In the genomic region with DNA sequence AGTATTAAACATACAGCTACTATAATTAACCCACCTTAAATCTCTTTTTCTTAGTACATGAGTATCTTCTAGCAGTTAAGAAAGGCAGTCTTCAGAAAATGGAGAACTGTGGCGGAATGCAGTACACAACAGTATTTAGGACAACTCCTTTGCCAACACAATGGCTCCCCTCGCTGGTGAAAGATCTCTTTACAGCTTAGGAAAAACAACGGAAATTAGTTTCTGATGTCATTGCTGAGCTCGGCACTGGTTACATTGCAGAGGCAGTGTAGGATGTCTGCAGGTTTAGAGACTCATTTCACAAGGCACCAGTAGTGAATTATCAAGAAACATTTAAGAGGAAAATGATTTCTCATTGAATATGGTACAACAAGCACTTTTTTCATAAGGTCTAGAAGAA, we compare ENCODE assay signal across 8 cellular contexts. TPM values are rescaled to one million over a fixed set of nuclear protein-coding genes. Genes with fewer than 3 reads are reported as not detected.
DNase-seq lines count a peak whose midpoint lies in the region; ATAC-seq and TF ChIP-seq lines count a peak whose summit lies in the region.

No MANE protein-coding gene starts in this region.

- peaks cover 6% of the 10 kb centered on the region for H3K79me1 ChIP-seq in mesendoderm (ENCODE audit: low read length)

- H3K4me3 Mint-ChIP-seq in CD14-positive monocyte (no peak overlapping the region), chondrocyte (ENCODE audit: unreplicated experiment) (no peak overlapping the region)

- no peak overlapping the region for H4K5ac ChIP-seq in mesendoderm (ENCODE audit: low read length)

- H4K8ac ChIP-seq in mesendoderm (ENCODE audit: low read depth, low read length), result no peak overlapping the region

- H3K27me3 ChIP-seq in Peyer's patch, result no peaks in the 10 kb centered on the region
- no peaks in the 10 kb centered on the region for H3K27me3 ChIP-seq in mesendoderm (ENCODE audit: insufficient read depth, low read length, poor library complexity)

- H2AK5ac ChIP-seq in mesendoderm (ENCODE audit: low read length), result no peak overlapping the region

- no peak overlapping the region for H3K23ac ChIP-seq in mesendoderm (ENCODE audit: low read length)

- H3K4ac ChIP-seq in mesendoderm (ENCODE audit: low read depth, low read length), result no peak overlapping the region

- DNase-seq in CD14-positive monocyte (ENCODE audit: low spot score) (no peak), Peyer's patch (no peak), chondrocyte (ENCODE audit: low spot score) (no peak), mesendoderm (peak; percentile 89), left colon (no peak)

- no peak overlapping the region for H3K9ac ChIP-seq in mesendoderm (ENCODE audit: low read length)

- no peak overlapping the region for H2BK15ac ChIP-seq in mesendoderm (replicated peaks; ENCODE audit: low read depth)

- H3K9me3 Mint-ChIP-seq in CD14-positive monocyte (no peaks in the 10 kb centered on the region), chondrocyte (ENCODE audit: low read depth) (no peaks in the 10 kb centered on the region)

- H3K4me3 ChIP-seq in Peyer's patch (no peak overlapping the region), mesendoderm (ENCODE audit: low read length) (no peak overlapping the region)

- no peak overlapping the region for H2BK5ac ChIP-seq in mesendoderm (ENCODE audit: low read length)

- no CpG with 5 or more reads among the region's 4 CpGs for WGBS in mesendoderm (ENCODE audit: extremely low coverage, insufficient coverage, low lambda C conversion rate)

- intact Hi-C loops in CD14-positive monocyte (cut with micrococcal nuclease), result no loop called here
- intact Hi-C loops in left colon (cut with DNase I, micrococcal nuclease), result no loop called here

- no peaks in the 10 kb centered on the region for H3K9me3 ChIP-seq in Peyer's patch

- no peak for TF ChIP-seq POLR2A in Peyer's patch (IDR thresholded peaks at IDR 0.05)

- H3K4me1 ChIP-seq in Peyer's patch (no peaks in the 10 kb centered on the region), mesendoderm (ENCODE audit: control insufficient read depth, low read depth, low read length) (no peaks in the 10 kb centered on the region)

- H3K4me1 Mint-ChIP-seq in CD14-positive monocyte, result peaks cover 3% of the 10 kb centered on the region
- H3K4me1 Mint-ChIP-seq in chondrocyte (ENCODE audit: low read depth), result no peaks in the 10 kb centered on the region

- peak; percentile 52 for ATAC-seq in GM18508 (IDR thresholded peaks at IDR 0.05; ENCODE audit: insufficient read depth, unreplicated experiment)
- ATAC-seq in HG02571 (IDR thresholded peaks at IDR 0.05; ENCODE audit: unreplicated experiment), result no peak
- ATAC-seq in HG03521 (IDR thresholded peaks at IDR 0.05; ENCODE audit: unreplicated experiment), result no peak
- no peak for ATAC-seq in left colon

- peak; percentile 22 for TF ChIP-seq CTCF in CD14-positive monocyte (IDR thresholded peaks at IDR 0.05)
- peak in 4 of 6 experiments; percentile 20 to 28 (median 21) for TF ChIP-seq CTCF in Peyer's patch (IDR thresholded peaks at IDR 0.05)
- TF ChIP-seq CTCF in chondrocyte (IDR thresholded peaks at IDR 0.05), result peak; percentile 74

- H3K27me3 Mint-ChIP-seq in CD14-positive monocyte (ENCODE audit: low read depth in 3 of 3) (peaks cover 0 to 1% (median 0%) of the 10 kb centered on the region in 3 donors), chondrocyte (ENCODE audit: low read depth) (no peaks in the 10 kb centered on the region)

- no peak overlapping the region for H3K27ac Mint-ChIP-seq in CD14-positive monocyte
- no peak overlapping the region for H3K27ac Mint-ChIP-seq in chondrocyte (ENCODE audit: unreplicated experiment)

- no peak overlapping the region for H3K56ac ChIP-seq in mesendoderm (ENCODE audit: low read length)

- no peak overlapping the region for H3K18ac ChIP-seq in mesendoderm (ENCODE audit: low read length)

- H3K36me3 ChIP-seq in Peyer's patch (peaks cover 0 to 58% (median 3%) of the 10 kb centered on the region in 3 donors), mesendoderm (ENCODE audit: control insufficient read depth, insufficient read depth, low read length) (peaks cover 14% of the 10 kb centered on the region)

- no peak overlapping the region for H3K4me2 ChIP-seq in mesendoderm (ENCODE audit: low read length)

- H3K36me3 Mint-ChIP-seq in CD14-positive monocyte (peaks cover 66 to 83% of the 10 kb centered on the region in 2 donors), chondrocyte (ENCODE audit: low read depth) (peaks cover 26% of the 10 kb centered on the region)

- H3K79me2 ChIP-seq in mesendoderm (ENCODE audit: control insufficient read depth, insufficient read depth, low read length), result no peaks in the 10 kb centered on the region

- H3K27ac ChIP-seq in Peyer's patch, result no peak overlapping the region
- no peak overlapping the region for H3K27ac ChIP-seq in mesendoderm (ENCODE audit: low read depth, low read length)

- H2BK120ac ChIP-seq in mesendoderm (ENCODE audit: low read depth, low read length), result no peak overlapping the region

RNA-seq across cellular contexts. Expression of a gene that starts 43.4 kb away (rescaled TPM):
- polyA plus RNA-seq in CD14-positive monocyte, result 10 to 100 TPM; 78.2 to 94.1 TPM
- 10 to 100 TPM; 23.9 to 53.8 (median 30.6) TPM for total RNA-seq in Peyer's patch
- total RNA-seq in chondrocyte, result 57.5 to 75.0 TPM (median 60.5 TPM) in 3 replicates
- polyA plus RNA-seq in mesendoderm (2013, experiment 1 of 2), result 226 TPM
- 225 TPM for polyA plus RNA-seq in mesendoderm (2013, experiment 2 of 2)
- 10 to 100 TPM; 51.1 to 54.6 TPM for total RNA-seq in left colon

Comparison
In these comparisons a context has a peak if more than half of its experiments do, and no peak if none do; other contexts are left out.
1. CTCF ChIP-seq: peak in every context shown above with its lines; median percentile 74 in chondrocyte; 22 in CD14-positive monocyte; 21 in Peyer's patch.